13 cellular contexts compared by ENCODE assay signal in genomic region chr12:57727758-57728395, GRCh38. TPM values are rescaled to one million over a fixed set of nuclear protein-coding genes. Genes with fewer than 3 reads are reported as not detected.
DNase-seq lines count a peak whose midpoint lies in the region; ATAC-seq, FAIRE-seq and TF ChIP-seq lines count a peak whose summit lies in the region.
"Had no signal": no experiment of that assay in that cellular context is flagged by ENCODE, and none has a peak within 500 bp of the region (broad histone marks: within the 10 kb centered on the region; RNA-seq: fewer than 3 reads in every experiment).

No MANE protein-coding gene starts in this region.

- no peak overlapping the region for H3K9ac ChIP-seq in HepG2 (ENCODE audit: insufficient read depth, low read depth, low read length)
- H3K9ac ChIP-seq: BLaER1 had no signal

- TF ChIP-seq POLR2A in HepG2 (IDR thresholded peaks at IDR 0.05; ENCODE audit: insufficient read depth in 1 of 2, low read depth in 2 of 2, low read length in 2 of 2) = no peak

- H3K4me1 ChIP-seq in HepG2 (ENCODE audit: insufficient read depth, low read length) = 0 out of 2 replicates have a peak, but pooled peaks cover 4% of the 10 kb centered on the region

- no peaks in the 10 kb centered on the region for H3K9me3 ChIP-seq in HepG2 (ENCODE audit: low read length)

- no peak for ATAC-seq in Right ventricle myocardium superior (ENCODE audit: poor library complexity)
- no peak for ATAC-seq in left ventricle myocardium superior
- no peak for ATAC-seq in HepG2

- WGBS in HepG2 (ENCODE audit: low lambda C conversion rate) = 67% methylated on average over 17 of the region's 21 CpGs

- CTCF ChIA-PET in HepG2 (lab: Yijun Ruan, JAX; ENCODE audit: low intra/inter-chr PET ratio, low total read pairs) = no interaction called here

- intact Hi-C loops in Right ventricle myocardium superior (cut with DNase I) = no loop called here
- intact Hi-C loops in left ventricle myocardium superior (cut with micrococcal nuclease) = no loop called here
- intact Hi-C loops in HepG2 (cut with micrococcal nuclease; ENCODE audit: unreplicated experiment) = no loop called here

- no peaks in the 10 kb centered on the region for H3K79me2 ChIP-seq in HepG2 (ENCODE audit: insufficient read depth, low read length)

- H3K27me3 ChIP-seq in HepG2 (ENCODE audit: control insufficient read depth in 1 of 2, insufficient read depth in 2 of 2, low read length in 2 of 2) = peaks cover 2 to 33% of the 10 kb centered on the region in 2 experiments; a peak in 4 of 5 replicates
- H3K27me3 ChIP-seq: BLaER1 had no signal

- H2AFZ ChIP-seq in HepG2 (ENCODE audit: low read length) = no peak overlapping the region

- H4K20me1 ChIP-seq in HepG2 (ENCODE audit: insufficient read depth, low read length) = no peaks in the 10 kb centered on the region

- TF ChIP-seq EP300 in HepG2 (IDR thresholded peaks at IDR 0.05; ENCODE audit: low read depth in 2 of 2, low read length in 2 of 2) (no peak), HepG2 (CRISPR knock-in tag; IDR thresholded peaks at IDR 0.05; ENCODE audit: borderline replicate concordance) (no peak)

- POLR2A ChIA-PET in HepG2 (lab: Yijun Ruan, JAX) = no interaction called here

- in situ Hi-C loops in HepG2 (cut with HindIII; ENCODE audit: extremely low pct_ligation_motif_present, low pct_unique_long_range_greater_than_20kb) = no loop called here

- FAIRE-seq in HepG2 (lab: Jason Lieb, UNC) = no peak
- FAIRE-seq in urothelium cell line (lab: Jason Lieb, UNC) = no peak
- FAIRE-seq: islet of Langerhans had no signal

- H3K4me3 ChIP-seq in HepG2 (replicated peaks in 1 of 3; ENCODE audit: insufficient read depth in 1 of 3, low read depth in 2 of 3, low read length in 3 of 3) = no peak overlapping the region
- H3K4me3 ChIP-seq: BLaER1 had no signal

- H3K27ac ChIP-seq in HepG2 (ENCODE audit: extremely low read length, insufficient read depth, low read length) = no peak overlapping the region
- H3K27ac ChIP-seq: BLaER1 had no signal

- no peak overlapping the region for H3K4me2 ChIP-seq in HepG2 (ENCODE audit: low read depth, low read length)
- H3K4me2 ChIP-seq: BLaER1 had no signal

- DNase-seq in Right ventricle myocardium superior = peak; percentile 42
- no peak for DNase-seq in left ventricle myocardium superior
- peak; percentile 28 for DNase-seq in astrocyte of the hippocampus (ENCODE audit: low read depth, low spot score)
- no peak for DNase-seq in HepG2 (ENCODE audit: low spot score)
- DNase-seq in ureter (ENCODE audit: low spot score) = peak; percentile 42
- DNase-seq in stimulated activated CD4-positive, alpha-beta T cell treated with anti-CD3 and anti-CD28 coated beads, Interleukin-12 subunit alpha, Interleukin-12 subunit beta, amount 100 ng/mL, for 4 hours = no peak
- no peak for DNase-seq in MV-4-11 (lab: John Stamatoyannopoulos, UW)
- DNase-seq in urothelium cell line (ENCODE audit: low spot score) = no peak
- DNase-seq: activated gamma-delta T cell treated with Interleukin-2 at 50 U/mL for 16 hours, cerebellar nuclear complex, NCI-H446 treated with DMSO at 0.1 percent for 48 hours had no signal

- BruUV-seq in HepG2 (replicated peaks; lab: Mats Ljungman, UMichigan) = no TSS peak

- no peak for TF ChIP-seq CTCF in HepG2 (CRISPR knock-in tag; IDR thresholded peaks at IDR 0.05)

- no peak for TF ChIP-seq RAD21 in HepG2 (CRISPR knock-in tag; IDR thresholded peaks at IDR 0.05)

- H3K36me3 ChIP-seq in HepG2 (replicated peaks in 1 of 2; ENCODE audit: control insufficient read depth in 1 of 2, insufficient read depth in 2 of 2, low read length in 2 of 2) = no peaks in the 10 kb centered on the region

RNA-seq across cellular contexts. Expression of gene AGAP2, which starts 10.7 kb away (rescaled TPM):
- total RNA-seq in Right ventricle myocardium superior (6.6 TPM), left ventricle myocardium superior (7.5 TPM), HepG2 (2016; rRNA removed; fragmentation: Illumina TruSeq; extraction: Trizol) (0.38 and 0.81 TPM in 2 replicates), ureter (2.8 TPM)
- 0.10 and 0.18 TPM in 2 replicates for total RNA-seq in HepG2 (2016; cell fraction: cytosol; rRNA removed; fragmentation: Illumina TruSeq; extraction: Trizol; ENCODE audit: low read depth)
- 0.45 and 0.91 TPM in 2 replicates for total RNA-seq in HepG2 (2016; cell fraction: insoluble cytoplasmic fraction; rRNA removed; fragmentation: Illumina TruSeq; extraction: Trizol)
- 0.24 and 0.49 TPM in 2 replicates for total RNA-seq in HepG2 (2016; cell fraction: membrane; rRNA removed; fragmentation: Illumina TruSeq; extraction: Trizol)
- 0.44 and 0.71 TPM in 2 replicates for total RNA-seq in HepG2 (2016; cell fraction: nucleus; rRNA removed; fragmentation: Illumina TruSeq; extraction: Trizol)
- 0.45 and 0.73 TPM in 2 replicates for polyA plus RNA-seq in HepG2 (2011; rRNA removed)
- polyA plus RNA-seq in HepG2 (2011; cell fraction: cytosol; rRNA removed) = 0.50 and 0.87 TPM in 2 replicates
- polyA plus RNA-seq in HepG2 (2011; cell fraction: nucleus; rRNA removed) = 1.0 and 1.5 TPM in 2 replicates
- 0.23 and 0.31 TPM in 2 replicates for polyA plus RNA-seq in HepG2 (2012)
- 0.33 and 0.42 TPM in 2 replicates for polyA plus RNA-seq in HepG2 (2016; cell fraction: cytosol; fragmentation: Illumina TruSeq; extraction: Trizol; ENCODE audit: low read depth)
- 0.57 and 0.95 TPM in 2 replicates for polyA plus RNA-seq in HepG2 (2016; cell fraction: insoluble cytoplasmic fraction; fragmentation: Illumina TruSeq; extraction: Trizol; ENCODE audit: low read depth)
- polyA plus RNA-seq in HepG2 (2016; cell fraction: membrane; fragmentation: Illumina TruSeq; extraction: Trizol; ENCODE audit: low read depth) = 0.10 and 0.23 TPM in 2 replicates
- polyA plus RNA-seq in HepG2 (2016; cell fraction: nucleus; fragmentation: Illumina TruSeq; extraction: Trizol; ENCODE audit: insufficient read depth, low read depth) = 0.37 and 1.3 TPM in 2 replicates
- 0.42 and 0.96 TPM in 2 replicates for polyA minus RNA-seq in HepG2 (2011; rRNA and poly(A)+ RNA removed; ENCODE audit: low replicate concordance)
- 0.70 and 0.79 TPM in 2 replicates for polyA minus RNA-seq in HepG2 (2011; cell fraction: cytosol; rRNA and poly(A)+ RNA removed)
- 0.90 and 1.5 TPM in 2 replicates for polyA minus RNA-seq in HepG2 (2011; cell fraction: nucleus; rRNA and poly(A)+ RNA removed)

RNA-seq across cellular contexts. Expression of gene TSPAN31, which starts 17.0 kb away (rescaled TPM):
- total RNA-seq in Right ventricle myocardium superior (27.5 TPM), left ventricle myocardium superior (32.8 TPM), HepG2 (2016; rRNA removed; fragmentation: Illumina TruSeq; extraction: Trizol) (5.4 and 10.4 TPM in 2 replicates), ureter (45.6 TPM)
- total RNA-seq in HepG2 (2016; cell fraction: cytosol; rRNA removed; fragmentation: Illumina TruSeq; extraction: Trizol; ENCODE audit: low read depth) = 3.1 and 3.3 TPM in 2 replicates
- total RNA-seq in HepG2 (2016; cell fraction: insoluble cytoplasmic fraction; rRNA removed; fragmentation: Illumina TruSeq; extraction: Trizol) = 7.8 and 11.5 TPM in 2 replicates
- 6.1 and 6.3 TPM in 2 replicates for total RNA-seq in HepG2 (2016; cell fraction: membrane; rRNA removed; fragmentation: Illumina TruSeq; extraction: Trizol)
- 8.7 and 15.1 TPM in 2 replicates for total RNA-seq in HepG2 (2016; cell fraction: nucleus; rRNA removed; fragmentation: Illumina TruSeq; extraction: Trizol)
- 24.6 and 27.3 TPM in 2 replicates for polyA plus RNA-seq in HepG2 (2011; rRNA removed)
- polyA plus RNA-seq in HepG2 (2011; cell fraction: cytosol; rRNA removed) = 19.3 and 22.2 TPM in 2 replicates
- 26.2 and 31.2 TPM in 2 replicates for polyA plus RNA-seq in HepG2 (2011; cell fraction: nucleus; rRNA removed)
- 17.1 and 17.8 TPM in 2 replicates for polyA plus RNA-seq in HepG2 (2012)
- 3.2 and 4.3 TPM in 2 replicates for polyA plus RNA-seq in HepG2 (2016; cell fraction: cytosol; fragmentation: Illumina TruSeq; extraction: Trizol; ENCODE audit: low read depth)
- polyA plus RNA-seq in HepG2 (2016; cell fraction: insoluble cytoplasmic fraction; fragmentation: Illumina TruSeq; extraction: Trizol; ENCODE audit: low read depth) = 6.6 and 6.9 TPM in 2 replicates
- polyA plus RNA-seq in HepG2 (2016; cell fraction: membrane; fragmentation: Illumina TruSeq; extraction: Trizol; ENCODE audit: low read depth) = 4.9 and 7.9 TPM in 2 replicates
- 22.0 and 24.1 TPM in 2 replicates for polyA plus RNA-seq in HepG2 (2016; cell fraction: nucleus; fragmentation: Illumina TruSeq; extraction: Trizol; ENCODE audit: insufficient read depth, low read depth)
- polyA minus RNA-seq in HepG2 (2011; rRNA and poly(A)+ RNA removed; ENCODE audit: low replicate concordance) = 8.6 and 23.9 TPM in 2 replicates
- 5.8 and 8.3 TPM in 2 replicates for polyA minus RNA-seq in HepG2 (2011; cell fraction: cytosol; rRNA and poly(A)+ RNA removed)
- polyA minus RNA-seq in HepG2 (2011; cell fraction: nucleus; rRNA and poly(A)+ RNA removed) = 14.9 and 21.0 TPM in 2 replicates

RNA-seq across cellular contexts. Expression of gene CDK4, which starts 24.2 kb away (rescaled TPM):
- 41.1 TPM for total RNA-seq in Right ventricle myocardium superior
- 42.1 TPM for total RNA-seq in left ventricle myocardium superior
- total RNA-seq in HepG2 (2016; rRNA removed; fragmentation: Illumina TruSeq; extraction: Trizol) = 209 and 255 TPM in 2 replicates
- total RNA-seq in HepG2 (2016; cell fraction: cytosol; rRNA removed; fragmentation: Illumina TruSeq; extraction: Trizol; ENCODE audit: low read depth) = 114 and 177 TPM in 2 replicates
- total RNA-seq in HepG2 (2016; cell fraction: insoluble cytoplasmic fraction; rRNA removed; fragmentation: Illumina TruSeq; extraction: Trizol) = 213 and 245 TPM in 2 replicates
- 203 and 282 TPM in 2 replicates for total RNA-seq in HepG2 (2016; cell fraction: membrane; rRNA removed; fragmentation: Illumina TruSeq; extraction: Trizol)
- 105 and 134 TPM in 2 replicates for total RNA-seq in HepG2 (2016; cell fraction: nucleus; rRNA removed; fragmentation: Illumina TruSeq; extraction: Trizol)
- 171 and 191 TPM in 2 replicates for polyA plus RNA-seq in HepG2 (2011; rRNA removed)
- 223 and 255 TPM in 2 replicates for polyA plus RNA-seq in HepG2 (2011; cell fraction: cytosol; rRNA removed)
- polyA plus RNA-seq in HepG2 (2011; cell fraction: nucleus; rRNA removed) = 58.2 and 58.6 TPM in 2 replicates
- polyA plus RNA-seq in HepG2 (2012) = 68.6 and 92.8 TPM in 2 replicates
- polyA plus RNA-seq in HepG2 (2016; cell fraction: cytosol; fragmentation: Illumina TruSeq; extraction: Trizol; ENCODE audit: low read depth) = 148 and 226 TPM in 2 replicates
- 315 and 325 TPM in 2 replicates for polyA plus RNA-seq in HepG2 (2016; cell fraction: insoluble cytoplasmic fraction; fragmentation: Illumina TruSeq; extraction: Trizol; ENCODE audit: low read depth)
- 208 and 297 TPM in 2 replicates for polyA plus RNA-seq in HepG2 (2016; cell fraction: membrane; fragmentation: Illumina TruSeq; extraction: Trizol; ENCODE audit: low read depth)
- 175 and 177 TPM in 2 replicates for polyA plus RNA-seq in HepG2 (2016; cell fraction: nucleus; fragmentation: Illumina TruSeq; extraction: Trizol; ENCODE audit: insufficient read depth, low read depth)
- 141 and 375 TPM in 2 replicates for polyA minus RNA-seq in HepG2 (2011; rRNA and poly(A)+ RNA removed; ENCODE audit: low replicate concordance)
- polyA minus RNA-seq in HepG2 (2011; cell fraction: cytosol; rRNA and poly(A)+ RNA removed) = 49.7 and 59.9 TPM in 2 replicates
- 72.6 and 80.6 TPM in 2 replicates for polyA minus RNA-seq in HepG2 (2011; cell fraction: nucleus; rRNA and poly(A)+ RNA removed)
- 86.5 TPM for total RNA-seq in ureter

RNA-seq across cellular contexts. Expression of gene MARCHF9, which starts 27.0 kb away (rescaled TPM):
- total RNA-seq in Right ventricle myocardium superior (12.2 TPM), left ventricle myocardium superior (15.6 TPM), HepG2 (2016; rRNA removed; fragmentation: Illumina TruSeq; extraction: Trizol) (2.7 and 5.7 TPM in 2 replicates), ureter (12.1 TPM)
- total RNA-seq in HepG2 (2016; cell fraction: cytosol; rRNA removed; fragmentation: Illumina TruSeq; extraction: Trizol; ENCODE audit: low read depth) = 3.9 and 5.1 TPM in 2 replicates
- 3.4 and 4.7 TPM in 2 replicates for total RNA-seq in HepG2 (2016; cell fraction: insoluble cytoplasmic fraction; rRNA removed; fragmentation: Illumina TruSeq; extraction: Trizol)
- total RNA-seq in HepG2 (2016; cell fraction: membrane; rRNA removed; fragmentation: Illumina TruSeq; extraction: Trizol) = 5.9 and 6.2 TPM in 2 replicates
- 3.4 and 4.3 TPM in 2 replicates for total RNA-seq in HepG2 (2016; cell fraction: nucleus; rRNA removed; fragmentation: Illumina TruSeq; extraction: Trizol)
- polyA plus RNA-seq in HepG2 (2011; rRNA removed) = 9.6 and 14.5 TPM in 2 replicates
- 8.1 and 8.8 TPM in 2 replicates for polyA plus RNA-seq in HepG2 (2011; cell fraction: cytosol; rRNA removed)
- polyA plus RNA-seq in HepG2 (2011; cell fraction: nucleus; rRNA removed) = 15.5 and 17.5 TPM in 2 replicates
- 7.7 and 10.3 TPM in 2 replicates for polyA plus RNA-seq in HepG2 (2012)
- polyA plus RNA-seq in HepG2 (2016; cell fraction: cytosol; fragmentation: Illumina TruSeq; extraction: Trizol; ENCODE audit: low read depth) = 2.7 and 3.1 TPM in 2 replicates
- 5.0 and 8.0 TPM in 2 replicates for polyA plus RNA-seq in HepG2 (2016; cell fraction: insoluble cytoplasmic fraction; fragmentation: Illumina TruSeq; extraction: Trizol; ENCODE audit: low read depth)
- 5.8 TPM in 2 replicates for polyA plus RNA-seq in HepG2 (2016; cell fraction: membrane; fragmentation: Illumina TruSeq; extraction: Trizol; ENCODE audit: low read depth)
- 13.4 and 15.4 TPM in 2 replicates for polyA plus RNA-seq in HepG2 (2016; cell fraction: nucleus; fragmentation: Illumina TruSeq; extraction: Trizol; ENCODE audit: insufficient read depth, low read depth)
- 12.1 and 12.5 TPM in 2 replicates for polyA minus RNA-seq in HepG2 (2011; rRNA and poly(A)+ RNA removed; ENCODE audit: low replicate concordance)
- polyA minus RNA-seq in HepG2 (2011; cell fraction: cytosol; rRNA and poly(A)+ RNA removed) = 4.1 and 4.5 TPM in 2 replicates
- polyA minus RNA-seq in HepG2 (2011; cell fraction: nucleus; rRNA and poly(A)+ RNA removed) = 3.7 and 5.3 TPM in 2 replicates

RNA-seq across cellular contexts. Expression of gene OS9, which starts 33.9 kb away (rescaled TPM):
- total RNA-seq in Right ventricle myocardium superior = 102 TPM
- 104 TPM for total RNA-seq in left ventricle myocardium superior
- total RNA-seq in HepG2 (2016; rRNA removed; fragmentation: Illumina TruSeq; extraction: Trizol) = 51.7 and 156 TPM in 2 replicates
- 9.7 and 14.0 TPM in 2 replicates for total RNA-seq in HepG2 (2016; cell fraction: cytosol; rRNA removed; fragmentation: Illumina TruSeq; extraction: Trizol; ENCODE audit: low read depth)
- total RNA-seq in HepG2 (2016; cell fraction: insoluble cytoplasmic fraction; rRNA removed; fragmentation: Illumina TruSeq; extraction: Trizol) = 45.5 and 158 TPM in 2 replicates
- total RNA-seq in HepG2 (2016; cell fraction: membrane; rRNA removed; fragmentation: Illumina TruSeq; extraction: Trizol) = 18.9 and 21.2 TPM in 2 replicates
- total RNA-seq in HepG2 (2016; cell fraction: nucleus; rRNA removed; fragmentation: Illumina TruSeq; extraction: Trizol) = 130 and 161 TPM in 2 replicates
- polyA plus RNA-seq in HepG2 (2011; rRNA removed) = 206 and 225 TPM in 2 replicates
- polyA plus RNA-seq in HepG2 (2011; cell fraction: cytosol; rRNA removed) = 288 and 386 TPM in 2 replicates
- polyA plus RNA-seq in HepG2 (2011; cell fraction: nucleus; rRNA removed) = 254 and 282 TPM in 2 replicates
- polyA plus RNA-seq in HepG2 (2012) = 177 and 188 TPM in 2 replicates
- polyA plus RNA-seq in HepG2 (2016; cell fraction: cytosol; fragmentation: Illumina TruSeq; extraction: Trizol; ENCODE audit: low read depth) = 9.4 and 11.6 TPM in 2 replicates
- 41.1 and 49.4 TPM in 2 replicates for polyA plus RNA-seq in HepG2 (2016; cell fraction: insoluble cytoplasmic fraction; fragmentation: Illumina TruSeq; extraction: Trizol; ENCODE audit: low read depth)
- polyA plus RNA-seq in HepG2 (2016; cell fraction: membrane; fragmentation: Illumina TruSeq; extraction: Trizol; ENCODE audit: low read depth) = 15.1 and 21.0 TPM in 2 replicates
- polyA plus RNA-seq in HepG2 (2016; cell fraction: nucleus; fragmentation: Illumina TruSeq; extraction: Trizol; ENCODE audit: insufficient read depth, low read depth) = 248 and 264 TPM in 2 replicates
- 114 and 184 TPM in 2 replicates for polyA minus RNA-seq in HepG2 (2011; rRNA and poly(A)+ RNA removed; ENCODE audit: low replicate concordance)
- polyA minus RNA-seq in HepG2 (2011; cell fraction: cytosol; rRNA and poly(A)+ RNA removed) = 58.7 and 94.9 TPM in 2 replicates
- polyA minus RNA-seq in HepG2 (2011; cell fraction: nucleus; rRNA and poly(A)+ RNA removed) = 80.6 and 98.3 TPM in 2 replicates
- total RNA-seq in ureter = 201 TPM

Comparison
In these comparisons a context has a peak if more than half of its experiments do, and no peak if none do; other contexts are left out.
1. DNase-seq: peak in Right ventricle myocardium superior (single experiment), astrocyte of the hippocampus (single experiment) and ureter (single experiment); none in left ventricle myocardium superior (single experiment), HepG2 (single experiment), stimulated activated CD4-positive, alpha-beta T cell treated with anti-CD3 and anti-CD28 coated beads, Interleukin-12 subunit alpha, Interleukin-12 subunit beta, amount 100 ng/mL, for 4 hours (single experiment), MV-4-11 (single experiment) and urothelium cell line (single experiment).